Comparison of ENCODE assay signal across 3 cellular contexts in the genomic region with DNA sequence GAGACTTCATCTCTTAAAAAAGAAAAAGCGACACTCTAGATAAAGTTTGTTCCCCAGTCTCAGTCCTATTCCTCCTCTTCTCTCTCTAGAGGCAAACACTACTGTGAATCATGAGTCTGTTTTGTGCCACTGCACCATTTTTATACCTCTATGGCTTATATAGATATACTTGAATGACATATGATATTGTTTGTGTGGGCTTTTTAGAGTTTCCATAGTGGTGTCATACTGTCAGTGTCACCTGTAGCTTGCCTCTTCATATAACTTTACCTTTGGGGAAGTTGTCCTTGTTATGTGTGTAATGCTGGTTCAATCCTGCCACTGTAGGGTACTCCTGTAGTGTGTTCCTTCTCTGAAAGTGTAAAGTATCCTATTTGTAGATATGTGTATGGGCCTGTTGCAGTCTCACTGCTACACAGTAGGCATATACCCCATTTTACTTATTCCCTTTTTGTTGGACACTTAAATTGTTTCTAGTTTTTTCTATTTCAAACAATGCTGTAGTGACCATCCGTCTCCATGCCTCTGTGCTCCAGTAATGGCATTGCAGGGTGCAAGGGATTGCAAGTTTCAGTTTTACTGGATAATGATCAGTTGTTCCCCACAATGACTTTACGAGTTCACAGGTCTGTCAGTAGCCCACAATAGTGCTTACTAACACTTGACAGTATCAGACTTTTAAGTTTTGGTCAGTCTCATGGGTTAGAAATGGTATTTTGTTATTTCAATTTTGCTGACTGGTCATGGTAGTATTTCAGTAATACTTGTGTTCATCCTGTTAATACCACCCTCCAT.
TF ChIP-seq lines count a peak whose summit lies in the region.

No MANE protein-coding gene starts in this region.

TF ChIP-seq in SK-N-SH, 30 proteins besides CTCF, POLR2A, EP300 and RAD21 (continued from another document):
- TF ChIP-seq REST (IDR thresholded peaks at IDR 0.05; ENCODE audit: low read depth, low read length) (no peak), IRF3 (IDR thresholded peaks at IDR 0.05; ENCODE audit: low read depth, low read length) (no peak), YY1 (IDR thresholded peaks at IDR 0.05; ENCODE audit: low read depth) (no peak), TCF12 (IDR thresholded peaks at IDR 0.05) (no peak), CHD2 (IDR thresholded peaks at IDR 0.05; ENCODE audit: low read length, partially characterized antibody) (no peak)

TF ChIP-seq in SK-N-SH treated with all-trans-retinoic acid at 6 μM for 48 hours, 23 proteins besides CTCF, POLR2A, EP300 and RAD21 (continued from another document):
- TF ChIP-seq PATZ1 (CRISPR knock-in tag; IDR thresholded peaks at IDR 0.05; ENCODE audit: borderline replicate concordance) (no peak), ARNTL (CRISPR knock-in tag; IDR thresholded peaks at IDR 0.05; ENCODE audit: borderline replicate concordance, low read depth) (no peak), ZFP3 (CRISPR knock-in tag; IDR thresholded peaks at IDR 0.05) (no peak), ZNF70 (CRISPR knock-in tag; IDR thresholded peaks at IDR 0.05) (no peak), ZNF565 (CRISPR knock-in tag; conservative IDR thresholded peaks at IDR 0.05; ENCODE audit: low read depth) (no peak)

TF ChIP-seq in WTC11, 78 proteins besides CTCF, POLR2A, EP300 and RAD21 (continued from another document):
- TF ChIP-seq, protein P1, sequence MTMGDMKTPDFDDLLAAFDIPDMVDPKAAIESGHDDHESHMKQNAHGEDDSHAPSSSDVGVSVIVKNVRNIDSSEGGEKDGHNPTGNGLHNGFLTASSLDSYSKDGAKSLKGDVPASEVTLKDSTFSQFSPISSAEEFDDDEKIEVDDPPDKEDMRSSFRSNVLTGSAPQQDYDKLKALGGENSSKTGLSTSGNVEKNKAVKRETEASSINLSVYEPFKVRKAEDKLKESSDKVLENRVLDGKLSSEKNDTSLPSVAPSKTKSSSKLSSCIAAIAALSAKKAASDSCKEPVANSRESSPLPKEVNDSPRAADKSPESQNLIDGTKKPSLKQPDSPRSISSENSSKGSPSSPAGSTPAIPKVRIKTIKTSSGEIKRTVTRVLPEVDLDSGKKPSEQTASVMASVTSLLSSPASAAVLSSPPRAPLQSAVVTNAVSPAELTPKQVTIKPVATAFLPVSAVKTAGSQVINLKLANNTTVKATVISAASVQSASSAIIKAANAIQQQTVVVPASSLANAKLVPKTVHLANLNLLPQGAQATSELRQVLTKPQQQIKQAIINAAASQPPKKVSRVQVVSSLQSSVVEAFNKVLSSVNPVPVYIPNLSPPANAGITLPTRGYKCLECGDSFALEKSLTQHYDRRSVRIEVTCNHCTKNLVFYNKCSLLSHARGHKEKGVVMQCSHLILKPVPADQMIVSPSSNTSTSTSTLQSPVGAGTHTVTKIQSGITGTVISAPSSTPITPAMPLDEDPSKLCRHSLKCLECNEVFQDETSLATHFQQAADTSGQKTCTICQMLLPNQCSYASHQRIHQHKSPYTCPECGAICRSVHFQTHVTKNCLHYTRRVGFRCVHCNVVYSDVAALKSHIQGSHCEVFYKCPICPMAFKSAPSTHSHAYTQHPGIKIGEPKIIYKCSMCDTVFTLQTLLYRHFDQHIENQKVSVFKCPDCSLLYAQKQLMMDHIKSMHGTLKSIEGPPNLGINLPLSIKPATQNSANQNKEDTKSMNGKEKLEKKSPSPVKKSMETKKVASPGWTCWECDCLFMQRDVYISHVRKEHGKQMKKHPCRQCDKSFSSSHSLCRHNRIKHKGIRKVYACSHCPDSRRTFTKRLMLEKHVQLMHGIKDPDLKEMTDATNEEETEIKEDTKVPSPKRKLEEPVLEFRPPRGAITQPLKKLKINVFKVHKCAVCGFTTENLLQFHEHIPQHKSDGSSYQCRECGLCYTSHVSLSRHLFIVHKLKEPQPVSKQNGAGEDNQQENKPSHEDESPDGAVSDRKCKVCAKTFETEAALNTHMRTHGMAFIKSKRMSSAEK (CRISPR knock-in tag; IDR thresholded peaks at IDR 0.05; ENCODE audit: borderline replicate concordance), result no peak
- TF ChIP-seq TEAD1 (CRISPR knock-in tag; IDR thresholded peaks at IDR 0.05) (no peak), HMGA2 (CRISPR knock-in tag; IDR thresholded peaks at IDR 0.05) (no peak), ZNF416 (CRISPR knock-in tag; IDR thresholded peaks at IDR 0.05) (no peak), ZNF423 (CRISPR knock-in tag; IDR thresholded peaks at IDR 0.05) (no peak), PREB (CRISPR knock-in tag; IDR thresholded peaks at IDR 0.05; ENCODE audit: borderline replicate concordance) (no peak), MXD4 (CRISPR knock-in tag; IDR thresholded peaks at IDR 0.05; ENCODE audit: borderline replicate concordance) (no peak), PRRX2 (CRISPR knock-in tag; IDR thresholded peaks at IDR 0.05) (no peak), ESRRA (CRISPR knock-in tag; IDR thresholded peaks at IDR 0.05; ENCODE audit: borderline replicate concordance) (no peak), GABPB1 (CRISPR knock-in tag; IDR thresholded peaks at IDR 0.05) (no peak), SMAD3 (CRISPR knock-in tag; IDR thresholded peaks at IDR 0.05; ENCODE audit: borderline replicate concordance) (no peak), SMAD4 (CRISPR knock-in tag; IDR thresholded peaks at IDR 0.05) (no peak)
- TF ChIP-seq, protein P2, sequence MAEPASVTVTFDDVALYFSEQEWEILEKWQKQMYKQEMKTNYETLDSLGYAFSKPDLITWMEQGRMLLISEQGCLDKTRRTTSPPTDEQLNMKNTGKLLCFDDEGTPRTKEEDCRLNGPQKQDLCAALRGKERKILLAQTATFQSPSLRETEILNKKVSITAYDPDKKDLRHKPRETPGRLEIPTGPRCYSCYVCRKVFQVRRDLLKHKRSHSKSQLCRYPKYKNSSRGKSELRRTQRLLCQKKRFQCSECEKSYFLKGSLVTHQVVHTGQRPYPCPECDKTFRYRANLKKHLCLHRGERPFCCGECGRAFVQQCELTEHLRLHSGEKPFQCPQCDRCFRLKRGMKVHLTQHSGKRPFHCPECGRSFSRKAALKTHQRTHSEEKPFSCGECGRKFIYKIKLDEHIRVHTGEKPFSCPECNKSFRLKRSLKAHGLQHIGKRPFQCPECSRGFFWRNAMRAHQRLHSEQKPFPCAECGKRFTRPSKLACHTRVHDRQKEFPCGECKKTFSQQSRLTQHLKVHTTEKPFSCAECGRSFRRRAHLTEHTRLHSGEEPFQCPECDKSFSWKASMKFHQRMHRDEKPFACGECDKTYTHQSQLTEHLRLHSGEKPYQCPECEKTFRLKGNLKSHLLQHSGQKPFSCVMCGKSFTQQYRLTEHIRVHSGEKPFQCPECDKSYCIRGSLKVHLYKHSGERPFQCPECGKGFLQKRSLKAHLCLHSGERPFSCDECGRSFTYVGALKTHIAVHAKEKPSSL (CRISPR knock-in tag; conservative IDR thresholded peaks at IDR 0.05), result no peak
- TF ChIP-seq, protein P3, sequence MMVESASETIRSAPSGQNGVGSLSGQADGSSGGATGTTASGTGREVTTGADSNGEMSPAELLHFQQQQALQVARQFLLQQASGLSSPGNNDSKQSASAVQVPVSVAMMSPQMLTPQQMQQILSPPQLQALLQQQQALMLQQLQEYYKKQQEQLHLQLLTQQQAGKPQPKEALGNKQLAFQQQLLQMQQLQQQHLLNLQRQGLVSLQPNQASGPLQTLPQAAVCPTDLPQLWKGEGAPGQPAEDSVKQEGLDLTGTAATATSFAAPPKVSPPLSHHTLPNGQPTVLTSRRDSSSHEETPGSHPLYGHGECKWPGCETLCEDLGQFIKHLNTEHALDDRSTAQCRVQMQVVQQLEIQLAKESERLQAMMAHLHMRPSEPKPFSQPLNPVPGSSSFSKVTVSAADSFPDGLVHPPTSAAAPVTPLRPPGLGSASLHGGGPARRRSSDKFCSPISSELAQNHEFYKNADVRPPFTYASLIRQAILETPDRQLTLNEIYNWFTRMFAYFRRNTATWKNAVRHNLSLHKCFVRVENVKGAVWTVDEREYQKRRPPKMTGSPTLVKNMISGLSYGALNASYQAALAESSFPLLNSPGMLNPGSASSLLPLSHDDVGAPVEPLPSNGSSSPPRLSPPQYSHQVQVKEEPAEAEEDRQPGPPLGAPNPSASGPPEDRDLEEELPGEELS (CRISPR knock-in tag; IDR thresholded peaks at IDR 0.05), result no peak
- TF ChIP-seq, protein P4, sequence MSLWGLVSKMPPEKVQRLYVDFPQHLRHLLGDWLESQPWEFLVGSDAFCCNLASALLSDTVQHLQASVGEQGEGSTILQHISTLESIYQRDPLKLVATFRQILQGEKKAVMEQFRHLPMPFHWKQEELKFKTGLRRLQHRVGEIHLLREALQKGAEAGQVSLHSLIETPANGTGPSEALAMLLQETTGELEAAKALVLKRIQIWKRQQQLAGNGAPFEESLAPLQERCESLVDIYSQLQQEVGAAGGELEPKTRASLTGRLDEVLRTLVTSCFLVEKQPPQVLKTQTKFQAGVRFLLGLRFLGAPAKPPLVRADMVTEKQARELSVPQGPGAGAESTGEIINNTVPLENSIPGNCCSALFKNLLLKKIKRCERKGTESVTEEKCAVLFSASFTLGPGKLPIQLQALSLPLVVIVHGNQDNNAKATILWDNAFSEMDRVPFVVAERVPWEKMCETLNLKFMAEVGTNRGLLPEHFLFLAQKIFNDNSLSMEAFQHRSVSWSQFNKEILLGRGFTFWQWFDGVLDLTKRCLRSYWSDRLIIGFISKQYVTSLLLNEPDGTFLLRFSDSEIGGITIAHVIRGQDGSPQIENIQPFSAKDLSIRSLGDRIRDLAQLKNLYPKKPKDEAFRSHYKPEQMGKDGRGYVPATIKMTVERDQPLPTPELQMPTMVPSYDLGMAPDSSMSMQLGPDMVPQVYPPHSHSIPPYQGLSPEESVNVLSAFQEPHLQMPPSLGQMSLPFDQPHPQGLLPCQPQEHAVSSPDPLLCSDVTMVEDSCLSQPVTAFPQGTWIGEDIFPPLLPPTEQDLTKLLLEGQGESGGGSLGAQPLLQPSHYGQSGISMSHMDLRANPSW (CRISPR knock-in tag; conservative IDR thresholded peaks at IDR 0.05; ENCODE audit: low read depth), result no peak
- TF ChIP-seq, protein P5, sequence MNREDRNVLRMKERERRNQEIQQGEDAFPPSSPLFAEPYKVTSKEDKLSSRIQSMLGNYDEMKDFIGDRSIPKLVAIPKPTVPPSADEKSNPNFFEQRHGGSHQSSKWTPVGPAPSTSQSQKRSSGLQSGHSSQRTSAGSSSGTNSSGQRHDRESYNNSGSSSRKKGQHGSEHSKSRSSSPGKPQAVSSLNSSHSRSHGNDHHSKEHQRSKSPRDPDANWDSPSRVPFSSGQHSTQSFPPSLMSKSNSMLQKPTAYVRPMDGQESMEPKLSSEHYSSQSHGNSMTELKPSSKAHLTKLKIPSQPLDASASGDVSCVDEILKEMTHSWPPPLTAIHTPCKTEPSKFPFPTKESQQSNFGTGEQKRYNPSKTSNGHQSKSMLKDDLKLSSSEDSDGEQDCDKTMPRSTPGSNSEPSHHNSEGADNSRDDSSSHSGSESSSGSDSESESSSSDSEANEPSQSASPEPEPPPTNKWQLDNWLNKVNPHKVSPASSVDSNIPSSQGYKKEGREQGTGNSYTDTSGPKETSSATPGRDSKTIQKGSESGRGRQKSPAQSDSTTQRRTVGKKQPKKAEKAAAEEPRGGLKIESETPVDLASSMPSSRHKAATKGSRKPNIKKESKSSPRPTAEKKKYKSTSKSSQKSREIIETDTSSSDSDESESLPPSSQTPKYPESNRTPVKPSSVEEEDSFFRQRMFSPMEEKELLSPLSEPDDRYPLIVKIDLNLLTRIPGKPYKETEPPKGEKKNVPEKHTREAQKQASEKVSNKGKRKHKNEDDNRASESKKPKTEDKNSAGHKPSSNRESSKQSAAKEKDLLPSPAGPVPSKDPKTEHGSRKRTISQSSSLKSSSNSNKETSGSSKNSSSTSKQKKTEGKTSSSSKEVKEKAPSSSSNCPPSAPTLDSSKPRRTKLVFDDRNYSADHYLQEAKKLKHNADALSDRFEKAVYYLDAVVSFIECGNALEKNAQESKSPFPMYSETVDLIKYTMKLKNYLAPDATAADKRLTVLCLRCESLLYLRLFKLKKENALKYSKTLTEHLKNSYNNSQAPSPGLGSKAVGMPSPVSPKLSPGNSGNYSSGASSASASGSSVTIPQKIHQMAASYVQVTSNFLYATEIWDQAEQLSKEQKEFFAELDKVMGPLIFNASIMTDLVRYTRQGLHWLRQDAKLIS (CRISPR knock-in tag; IDR thresholded peaks at IDR 0.05; ENCODE audit: borderline replicate concordance), result no peak
